10 cellular contexts compared by ENCODE assay signal in genomic region chr17:35788504-35788998, GRCh38. TPM values are rescaled to one million over a fixed set of nuclear protein-coding genes. Genes with fewer than 3 reads are reported as not detected.
DNase-seq lines count a peak whose midpoint lies in the region; ATAC-seq and TF ChIP-seq lines count a peak whose summit lies in the region.
"Had no signal": no experiment of that assay in that cellular context is flagged by ENCODE, and none has a peak within 500 bp of the region (broad histone marks: within the 10 kb centered on the region; RNA-seq: fewer than 3 reads in every experiment).

No MANE protein-coding gene starts in this region.

- no peak overlapping the region for H3K4me3 ChIP-seq in lung
- H3K4me3 ChIP-seq in urinary bladder (ENCODE audit: low read depth, low read length), result no peak overlapping the region
- H3K4me3 ChIP-seq: BLaER1 had no signal

- ATAC-seq in activated T-cell treated with anti-CD3 and anti-CD28 coated beads, Interleukin-2, amount 50 U/mL, for 72 hours (replicated peaks in 1 of 2), result peak; percentile 53 to 58
- peak; percentile 71 for ATAC-seq in lung (ENCODE audit: insufficient read depth, low FRiP score)
- ATAC-seq in HG03432 (IDR thresholded peaks at IDR 0.05; ENCODE audit: unreplicated experiment), result no peak

- no peak overlapping the region for H3K4me3 Mint-ChIP-seq in activated T-cell treated with anti-CD3 and anti-CD28 coated beads, Interleukin-2, amount 50 U/mL, for 72 hours
- H3K4me3 Mint-ChIP-seq in chondrocyte (ENCODE audit: unreplicated experiment) (no peak overlapping the region), immature natural killer cell (no peak overlapping the region)

- peaks cover 0 to 15% of the 10 kb centered on the region in 2 donors for H3K4me1 ChIP-seq in lung (ENCODE audit: control insufficient read depth in 2 of 2, insufficient read depth in 2 of 2, low read length in 2 of 2)
- H3K4me1 ChIP-seq in urinary bladder (ENCODE audit: insufficient read depth), result no peaks in the 10 kb centered on the region
- H3K4me1 ChIP-seq: BLaER1 had no signal

- DNase-seq in activated T-cell treated with anti-CD3 and anti-CD28 coated beads, Interleukin-2, amount 50 U/mL, for 72 hours, result no peak
- DNase-seq in activated T-cell treated with anti-CD3 and anti-CD28 coated beads for 4 hours, result no peak
- no peak for DNase-seq in chondrocyte (ENCODE audit: low spot score)
- no peak for DNase-seq in lung (ENCODE audit: low spot score)
- DNase-seq in NCI-H1436 (lab: John Stamatoyannopoulos, UW), result no peak
- no peak for DNase-seq in immature natural killer cell
- DNase-seq: activated CD8-positive, alpha-beta memory T cell treated with anti-CD3 and anti-CD28 coated beads, Interleukin-2, amount 50 U/mL, for 48 hours had no signal

- no peak overlapping the region for H3K27ac Mint-ChIP-seq in activated T-cell treated with anti-CD3 and anti-CD28 coated beads, Interleukin-2, amount 50 U/mL, for 72 hours
- H3K27ac Mint-ChIP-seq in chondrocyte (ENCODE audit: unreplicated experiment) (peak overlapping the region; percentile 97), immature natural killer cell (no peak overlapping the region)

- H3K27me3 ChIP-seq in lung (ENCODE audit: control insufficient read depth, insufficient read depth), result no peaks in the 10 kb centered on the region

- peak overlapping the region in 1 of 2 donors; percentile 62 for H3K27ac ChIP-seq in lung (ENCODE audit: low read depth in 1 of 2, low read length in 1 of 2)
- peak overlapping the region; percentile 59 for H3K27ac ChIP-seq in urinary bladder (ENCODE audit: low read depth)
- H3K27ac ChIP-seq: BLaER1 had no signal

- 55 to 77% methylated on average over 2 of the region's 2 CpGs for WGBS in lung, 2 donors
- WGBS in urinary bladder, result 21% methylated on average over 2 of the region's 2 CpGs

- peaks cover 12% of the 10 kb centered on the region for H3K4me1 Mint-ChIP-seq in activated T-cell treated with anti-CD3 and anti-CD28 coated beads, Interleukin-2, amount 50 U/mL, for 72 hours (ENCODE audit: low read depth)
- H3K4me1 Mint-ChIP-seq in chondrocyte (ENCODE audit: low read depth) (peaks cover 66% of the 10 kb centered on the region), immature natural killer cell (no peaks in the 10 kb centered on the region)

- TF ChIP-seq CTCF in chondrocyte (IDR thresholded peaks at IDR 0.05) (no peak), lung (IDR thresholded peaks at IDR 0.05; ENCODE audit: control extremely low read depth, extremely low read depth) (no peak)

- H3K9me3 Mint-ChIP-seq in activated T-cell treated with anti-CD3 and anti-CD28 coated beads, Interleukin-2, amount 50 U/mL, for 72 hours, result no peaks in the 10 kb centered on the region
- H3K9me3 Mint-ChIP-seq in chondrocyte (ENCODE audit: low read depth) (no peaks in the 10 kb centered on the region), immature natural killer cell (no peaks in the 10 kb centered on the region)

- H3K36me3 ChIP-seq in lung (ENCODE audit: control insufficient read depth in 2 of 2, insufficient read depth in 2 of 2, low read length in 2 of 2), result no peaks in the 10 kb centered on the region
- no peaks in the 10 kb centered on the region for H3K36me3 ChIP-seq in urinary bladder (ENCODE audit: insufficient read depth)
- H3K36me3 ChIP-seq: BLaER1 had no signal

- H3K27me3 Mint-ChIP-seq in activated T-cell treated with anti-CD3 and anti-CD28 coated beads, Interleukin-2, amount 50 U/mL, for 72 hours (ENCODE audit: low read depth), result peaks cover 21% of the 10 kb centered on the region
- H3K27me3 Mint-ChIP-seq in chondrocyte (ENCODE audit: low read depth) (no peaks in the 10 kb centered on the region), immature natural killer cell (ENCODE audit: low read depth in 3 of 3) (peaks cover 5 to 9% (median 5%) of the 10 kb centered on the region in 3 donors)

- H3K36me3 Mint-ChIP-seq in activated T-cell treated with anti-CD3 and anti-CD28 coated beads, Interleukin-2, amount 50 U/mL, for 72 hours (ENCODE audit: insufficient read depth in 2 of 2), result no peaks in the 10 kb centered on the region
- no peaks in the 10 kb centered on the region for H3K36me3 Mint-ChIP-seq in chondrocyte (ENCODE audit: low read depth)
- H3K36me3 Mint-ChIP-seq in immature natural killer cell, result no peaks in the 10 kb centered on the region

- H3K9me3 ChIP-seq in lung (ENCODE audit: control insufficient read depth in 2 of 2, insufficient read depth in 1 of 2, low read length in 1 of 2), result no peaks in the 10 kb centered on the region
- H3K9me3 ChIP-seq: BLaER1 had no signal

RNA-seq across cellular contexts. Expression of gene MMP28, which starts 6.9 kb away (rescaled TPM):
- under 1 TPM in 1 of 2 donors, not detected in 1; 0.96 TPM for total RNA-seq in activated T-cell treated with anti-CD3 and anti-CD28 coated beads, Interleukin-2, amount 50 U/mL, for 72 hours
- total RNA-seq in chondrocyte (5.1 to 8.6 TPM (median 7.9 TPM) in 3 replicates), lung (10 to 100 TPM; 30.5 to 54.5 TPM), urinary bladder (13.2 TPM)
- polyA plus RNA-seq in lung (10 to 100 TPM; 34.2 to 72.6 TPM), urinary bladder (48.6 TPM), immature natural killer cell (not detected)

RNA-seq across cellular contexts. Expression of gene TAF15, which starts 20.7 kb away (rescaled TPM):
- total RNA-seq in activated T-cell treated with anti-CD3 and anti-CD28 coated beads, Interleukin-2, amount 50 U/mL, for 72 hours, result 100 to 1,000 TPM; 310 to 312 TPM
- 123 to 168 TPM (median 135 TPM) in 3 replicates for total RNA-seq in chondrocyte
- 100 to 1,000 TPM; 134 to 138 TPM for total RNA-seq in lung
- polyA plus RNA-seq in lung, result 10 to 100 TPM; 88.5 to 94.1 TPM
- total RNA-seq in urinary bladder, result 129 TPM
- polyA plus RNA-seq in urinary bladder, result 134 TPM
- 10 to 100 TPM in 2 of 3 donors, 1 to 10 TPM in 1; 9.4 to 35.5 (median 10.3) TPM for polyA plus RNA-seq in immature natural killer cell

RNA-seq across cellular contexts. Expression of gene C17orf50, which starts 27.9 kb away (rescaled TPM):
- total RNA-seq in activated T-cell treated with anti-CD3 and anti-CD28 coated beads, Interleukin-2, amount 50 U/mL, for 72 hours, result not detected
- total RNA-seq in chondrocyte, result not detected in 3 replicates
- under 1 TPM in 1 of 2 donors, not detected in 1; 0.40 TPM for total RNA-seq in lung
- polyA plus RNA-seq in lung, result under 1 TPM; 0.18 to 0.26 TPM
- total RNA-seq in urinary bladder, result not detected
- not detected for polyA plus RNA-seq in urinary bladder
- polyA plus RNA-seq in immature natural killer cell, result under 1 TPM in 2 of 3 donors, not detected in 1; 0.28 to 0.34 TPM

RNA-seq across cellular contexts. Expression of gene GAS2L2, which starts 35.5 kb away (rescaled TPM):
- under 1 TPM; 0.09 to 0.17 TPM for total RNA-seq in activated T-cell treated with anti-CD3 and anti-CD28 coated beads, Interleukin-2, amount 50 U/mL, for 72 hours
- not detected in 3 replicates for total RNA-seq in chondrocyte
- 10 to 100 TPM in 1 of 2 donors, 1 to 10 TPM in 1; 4.6 to 11.5 TPM for total RNA-seq in lung
- polyA plus RNA-seq in lung, result 1 to 10 TPM; 1.6 to 3.3 TPM
- total RNA-seq in urinary bladder, result not detected
- polyA plus RNA-seq in urinary bladder, result 0.09 TPM
- polyA plus RNA-seq in immature natural killer cell, result not detected

RNA-seq across cellular contexts. Expression of gene RASL10B, which starts 57.1 kb away (rescaled TPM):
- total RNA-seq in activated T-cell treated with anti-CD3 and anti-CD28 coated beads, Interleukin-2, amount 50 U/mL, for 72 hours, result 1 to 10 TPM in 1 of 2 donors, under 1 TPM in 1; 0.32 to 1.3 TPM
- total RNA-seq in chondrocyte (8.4 to 21.3 TPM (median 19.1 TPM) in 3 replicates), lung (under 1 TPM in 1 of 2 donors, not detected in 1; 0.80 TPM), urinary bladder (0.69 TPM)
- polyA plus RNA-seq in lung (under 1 TPM; 0.57 to 1.00 TPM), urinary bladder (3.0 TPM), immature natural killer cell (not detected)
